27 cellular contexts compared by ENCODE assay signal in the genomic region with DNA sequence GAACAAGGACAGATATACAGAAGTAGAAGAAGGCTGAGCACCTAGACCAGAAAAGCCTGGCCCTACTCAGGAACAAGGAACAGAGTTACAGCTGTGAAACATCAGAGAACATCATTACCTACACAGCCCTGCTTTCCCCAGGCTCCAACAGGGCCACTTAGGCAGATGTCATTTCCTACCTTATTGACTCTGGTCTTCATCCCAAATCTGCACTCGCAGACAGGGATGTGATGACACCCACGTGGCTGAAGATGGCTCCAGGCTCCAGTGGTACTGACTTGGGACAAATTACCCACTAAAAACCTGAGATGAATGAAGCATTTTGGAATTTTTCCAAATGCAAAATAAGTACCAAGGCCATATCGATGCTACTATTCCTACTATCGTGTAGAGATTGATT. TPM values are rescaled to one million over a fixed set of nuclear protein-coding genes. Genes with fewer than 3 reads are reported as not detected.
"Had no signal": no experiment of that assay in that cellular context is flagged by ENCODE, and none has a peak within 500 bp of the region (broad histone marks: within the 10 kb centered on the region; RNA-seq: fewer than 3 reads in every experiment).

No MANE protein-coding gene starts in this region.

- H3K27ac ChIP-seq: brain microvascular endothelial cell, KMS-11 had no signal

- H3K4me2 ChIP-seq: KMS-11 had no signal

- H3K9ac ChIP-seq: KMS-11 had no signal

- H3K27me3 ChIP-seq: brain microvascular endothelial cell, cardiac muscle cell, MG63 had no signal

- H3K4me1 Mint-ChIP-seq: activated naive CD4-positive, alpha-beta T cell treated with anti-CD3 and anti-CD28 coated beads, Interleukin-2, amount 10 ng/mL, durations not matched to agents 7 days and 5 days; activated naive CD8-positive, alpha-beta T cell treated with anti-CD3 and anti-CD28 coated beads for 36 hours had no signal

- H3K4me3 Mint-ChIP-seq: activated CD8-positive, alpha-beta T cell treated with anti-CD3 and anti-CD28 coated beads for 36 hours; activated naive CD4-positive, alpha-beta T cell treated with anti-CD3 and anti-CD28 coated beads, Interleukin-2, amount 10 ng/mL, durations not matched to agents 7 days and 5 days; activated naive CD8-positive, alpha-beta T cell treated with anti-CD3 and anti-CD28 coated beads for 36 hours; activated T-cell treated with anti-CD3 and anti-CD28 coated beads, Interleukin-2, amount 50 U/mL, for 72 hours; T-helper 1 cell treated with Interleukin-12 subunit alpha and Interleukin-12 subunit beta and Interleukin-4 antibody, amounts not matched to agents 30 μg/mL and 1 μg/mL, for 36 hours had no signal

- DNase-seq: activated CD4-positive, alpha-beta T cell treated with anti-CD3 and anti-CD28 coated beads for 4 hours; activated CD8-positive, alpha-beta memory T cell treated with anti-CD3 and anti-CD28 coated beads, Interleukin-2, amount 50 U/mL, for 4 hours; activated CD8-positive, alpha-beta T cell treated with anti-CD3 and anti-CD28 coated beads for 36 hours; activated gamma-delta T cell treated with Interleukin-2 at 50 U/mL for 16 hours; activated naive CD4-positive, alpha-beta T cell treated with anti-CD3 and anti-CD28 coated beads, Interleukin-2, amount 10 ng/mL, durations not matched to agents 7 days and 5 days; activated naive CD8-positive, alpha-beta T cell treated with anti-CD3 and anti-CD28 coated beads for 36 hours; activated T-cell treated with anti-CD3 and anti-CD28 coated beads, Interleukin-2, amount 50 U/mL, for 72 hours; brain microvascular endothelial cell; MG63; MV-4-11; NCI-H1092 treated with DMSO at 0.1 percent for 48 hours; NCI-H1417 treated with DMSO at 0.1 percent for 48 hours; NCI-H1694; NCI-H2029; NCI-H2107; NCI-H446; NCI-H524; NCI-H748 treated with DMSO at 0.1 percent for 48 hours; NK-92 treated with Interleukin-12 subunit alpha and Interleukin-12 subunit beta, amount 100 ng/mL, for 24 hours; OCI-M1; RPMI8226 had no signal

- H3K36me3 ChIP-seq: brain microvascular endothelial cell, cardiac muscle cell, MG63 had no signal

- H3K4me3 ChIP-seq: cardiac muscle cell, MG63 had no signal

- H3K27ac Mint-ChIP-seq: activated CD8-positive, alpha-beta T cell treated with anti-CD3 and anti-CD28 coated beads for 36 hours; activated naive CD4-positive, alpha-beta T cell treated with anti-CD3 and anti-CD28 coated beads, Interleukin-2, amount 10 ng/mL, durations not matched to agents 7 days and 5 days; activated naive CD8-positive, alpha-beta T cell treated with anti-CD3 and anti-CD28 coated beads for 36 hours; activated T-cell treated with anti-CD3 and anti-CD28 coated beads, Interleukin-2, amount 50 U/mL, for 72 hours; activated T-helper 2 cell treated with anti-CD3 and anti-CD28 coated beads, Interferon-gamma antibody, Interleukin-2, Interleukin-4, amounts not matched to agents 10 μg/mL and 5 μg/mL and 100 μg/mL, durations not matched to agents 14 hours and 24 hours and 36 hours; T-helper 1 cell treated with Interleukin-12 subunit alpha and Interleukin-12 subunit beta and Interleukin-4 antibody, amounts not matched to agents 30 μg/mL and 1 μg/mL, for 36 hours had no signal

- H3K9me3 Mint-ChIP-seq: activated CD8-positive, alpha-beta T cell treated with anti-CD3 and anti-CD28 coated beads for 36 hours; activated naive CD4-positive, alpha-beta T cell treated with anti-CD3 and anti-CD28 coated beads, Interleukin-2, amount 10 ng/mL, durations not matched to agents 7 days and 5 days; activated naive CD8-positive, alpha-beta T cell treated with anti-CD3 and anti-CD28 coated beads for 36 hours; activated T-cell treated with anti-CD3 and anti-CD28 coated beads, Interleukin-2, amount 50 U/mL, for 72 hours; activated T-helper 2 cell treated with anti-CD3 and anti-CD28 coated beads, Interferon-gamma antibody, Interleukin-2, Interleukin-4, amounts not matched to agents 10 μg/mL and 5 μg/mL and 100 μg/mL, durations not matched to agents 14 hours and 24 hours and 36 hours; T-helper 1 cell treated with Interleukin-12 subunit alpha and Interleukin-12 subunit beta and Interleukin-4 antibody, amounts not matched to agents 30 μg/mL and 1 μg/mL, for 36 hours had no signal

- H3K9me3 ChIP-seq: MG63 had no signal

- ATAC-seq: activated CD4-positive, CD25-positive, alpha-beta regulatory T cell treated with anti-CD3 and anti-CD28 coated beads, Interleukin-2, amount 50 U/mL, for 24 hours; activated CD8-positive, alpha-beta T cell treated with anti-CD3 and anti-CD28 coated beads for 36 hours; activated T-cell treated with anti-CD3 and anti-CD28 coated beads, Interleukin-2, amount 50 U/mL, for 72 hours; Right ventricle myocardium inferior had no signal

- H3K36me3 Mint-ChIP-seq: activated naive CD4-positive, alpha-beta T cell treated with anti-CD3 and anti-CD28 coated beads, Interleukin-2, amount 10 ng/mL, durations not matched to agents 7 days and 5 days; activated naive CD8-positive, alpha-beta T cell treated with anti-CD3 and anti-CD28 coated beads for 36 hours had no signal

RNA-seq across cellular contexts. Expression of gene SSUH2, which starts 18.0 kb away (rescaled TPM):
- polyA plus RNA-seq: cardiac muscle cell had no signal
